1 cellular context compared by ENCODE assay signal in the genomic region with DNA sequence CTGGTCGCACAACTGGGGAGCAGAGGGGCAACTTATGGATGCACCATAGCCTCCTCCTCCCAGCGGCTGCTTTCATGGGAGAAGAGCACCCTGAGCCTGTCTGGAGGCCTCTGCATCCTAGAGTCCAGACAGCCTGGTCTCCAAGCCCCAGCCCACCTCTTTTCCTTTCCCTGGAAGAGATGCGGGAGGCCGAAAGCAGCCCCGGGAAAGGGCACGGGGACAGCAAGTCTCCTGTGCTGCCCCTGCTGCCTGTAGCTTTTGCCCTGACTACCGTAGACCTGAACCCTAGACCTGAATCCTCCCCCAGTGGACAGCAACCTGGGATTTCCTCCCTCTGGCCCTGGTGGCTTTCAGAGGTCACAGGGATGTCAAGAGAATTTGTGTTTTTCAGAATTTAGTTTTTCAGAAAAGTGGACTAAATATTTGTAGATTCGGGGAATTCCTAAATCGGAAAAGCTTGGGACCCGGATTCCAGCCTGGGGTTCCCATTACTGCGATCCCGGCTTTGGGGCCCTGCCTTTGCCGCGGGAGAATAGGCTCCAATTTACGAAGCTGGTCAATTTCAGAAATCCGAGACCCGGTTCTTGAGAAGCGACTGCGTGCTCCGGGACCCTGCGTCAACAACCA.
TF ChIP-seq lines count a peak whose summit lies in the region.

No MANE protein-coding gene starts in this region.

TF ChIP-seq in WTC11, 78 proteins besides CTCF, POLR2A, EP300 and RAD21:
- TF ChIP-seq, protein P1, sequence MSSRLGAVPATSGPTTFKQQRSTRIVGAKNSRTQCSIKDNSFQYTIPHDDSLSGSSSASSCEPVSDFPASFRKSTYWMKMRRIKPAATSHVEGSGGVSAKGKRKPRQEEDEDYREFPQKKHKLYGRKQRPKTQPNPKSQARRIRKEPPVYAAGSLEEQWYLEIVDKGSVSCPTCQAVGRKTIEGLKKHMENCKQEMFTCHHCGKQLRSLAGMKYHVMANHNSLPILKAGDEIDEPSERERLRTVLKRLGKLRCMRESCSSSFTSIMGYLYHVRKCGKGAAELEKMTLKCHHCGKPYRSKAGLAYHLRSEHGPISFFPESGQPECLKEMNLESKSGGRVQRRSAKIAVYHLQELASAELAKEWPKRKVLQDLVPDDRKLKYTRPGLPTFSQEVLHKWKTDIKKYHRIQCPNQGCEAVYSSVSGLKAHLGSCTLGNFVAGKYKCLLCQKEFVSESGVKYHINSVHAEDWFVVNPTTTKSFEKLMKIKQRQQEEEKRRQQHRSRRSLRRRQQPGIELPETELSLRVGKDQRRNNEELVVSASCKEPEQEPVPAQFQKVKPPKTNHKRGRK (CRISPR knock-in tag; IDR thresholded peaks at IDR 0.05; ENCODE audit: borderline replicate concordance) = no peak
- TF ChIP-seq SOX15 (CRISPR knock-in tag; IDR thresholded peaks at IDR 0.05) (no peak), CREM (CRISPR knock-in tag; IDR thresholded peaks at IDR 0.05) (no peak), ETV6 (CRISPR knock-in tag; IDR thresholded peaks at IDR 0.05) (no peak), MYBL2 (CRISPR knock-in tag; IDR thresholded peaks at IDR 0.05) (no peak), ZNF219 (CRISPR knock-in tag; IDR thresholded peaks at IDR 0.05; ENCODE audit: borderline replicate concordance) (no peak), GTF2I (CRISPR knock-in tag; conservative IDR thresholded peaks at IDR 0.05) (no peak), RORB (CRISPR knock-in tag; IDR thresholded peaks at IDR 0.05) (no peak)
- TF ChIP-seq, protein P2, sequence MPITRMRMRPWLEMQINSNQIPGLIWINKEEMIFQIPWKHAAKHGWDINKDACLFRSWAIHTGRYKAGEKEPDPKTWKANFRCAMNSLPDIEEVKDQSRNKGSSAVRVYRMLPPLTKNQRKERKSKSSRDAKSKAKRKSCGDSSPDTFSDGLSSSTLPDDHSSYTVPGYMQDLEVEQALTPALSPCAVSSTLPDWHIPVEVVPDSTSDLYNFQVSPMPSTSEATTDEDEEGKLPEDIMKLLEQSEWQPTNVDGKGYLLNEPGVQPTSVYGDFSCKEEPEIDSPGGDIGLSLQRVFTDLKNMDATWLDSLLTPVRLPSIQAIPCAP (CRISPR knock-in tag; IDR thresholded peaks at IDR 0.05) = no peak
- TF ChIP-seq, protein P3, sequence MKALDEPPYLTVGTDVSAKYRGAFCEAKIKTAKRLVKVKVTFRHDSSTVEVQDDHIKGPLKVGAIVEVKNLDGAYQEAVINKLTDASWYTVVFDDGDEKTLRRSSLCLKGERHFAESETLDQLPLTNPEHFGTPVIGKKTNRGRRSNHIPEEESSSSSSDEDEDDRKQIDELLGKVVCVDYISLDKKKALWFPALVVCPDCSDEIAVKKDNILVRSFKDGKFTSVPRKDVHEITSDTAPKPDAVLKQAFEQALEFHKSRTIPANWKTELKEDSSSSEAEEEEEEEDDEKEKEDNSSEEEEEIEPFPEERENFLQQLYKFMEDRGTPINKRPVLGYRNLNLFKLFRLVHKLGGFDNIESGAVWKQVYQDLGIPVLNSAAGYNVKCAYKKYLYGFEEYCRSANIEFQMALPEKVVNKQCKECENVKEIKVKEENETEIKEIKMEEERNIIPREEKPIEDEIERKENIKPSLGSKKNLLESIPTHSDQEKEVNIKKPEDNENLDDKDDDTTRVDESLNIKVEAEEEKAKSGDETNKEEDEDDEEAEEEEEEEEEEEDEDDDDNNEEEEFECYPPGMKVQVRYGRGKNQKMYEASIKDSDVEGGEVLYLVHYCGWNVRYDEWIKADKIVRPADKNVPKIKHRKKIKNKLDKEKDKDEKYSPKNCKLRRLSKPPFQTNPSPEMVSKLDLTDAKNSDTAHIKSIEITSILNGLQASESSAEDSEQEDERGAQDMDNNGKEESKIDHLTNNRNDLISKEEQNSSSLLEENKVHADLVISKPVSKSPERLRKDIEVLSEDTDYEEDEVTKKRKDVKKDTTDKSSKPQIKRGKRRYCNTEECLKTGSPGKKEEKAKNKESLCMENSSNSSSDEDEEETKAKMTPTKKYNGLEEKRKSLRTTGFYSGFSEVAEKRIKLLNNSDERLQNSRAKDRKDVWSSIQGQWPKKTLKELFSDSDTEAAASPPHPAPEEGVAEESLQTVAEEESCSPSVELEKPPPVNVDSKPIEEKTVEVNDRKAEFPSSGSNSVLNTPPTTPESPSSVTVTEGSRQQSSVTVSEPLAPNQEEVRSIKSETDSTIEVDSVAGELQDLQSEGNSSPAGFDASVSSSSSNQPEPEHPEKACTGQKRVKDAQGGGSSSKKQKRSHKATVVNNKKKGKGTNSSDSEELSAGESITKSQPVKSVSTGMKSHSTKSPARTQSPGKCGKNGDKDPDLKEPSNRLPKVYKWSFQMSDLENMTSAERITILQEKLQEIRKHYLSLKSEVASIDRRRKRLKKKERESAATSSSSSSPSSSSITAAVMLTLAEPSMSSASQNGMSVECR (CRISPR knock-in tag; IDR thresholded peaks at IDR 0.05; ENCODE audit: borderline replicate concordance) = no peak
- TF ChIP-seq, protein P4, sequence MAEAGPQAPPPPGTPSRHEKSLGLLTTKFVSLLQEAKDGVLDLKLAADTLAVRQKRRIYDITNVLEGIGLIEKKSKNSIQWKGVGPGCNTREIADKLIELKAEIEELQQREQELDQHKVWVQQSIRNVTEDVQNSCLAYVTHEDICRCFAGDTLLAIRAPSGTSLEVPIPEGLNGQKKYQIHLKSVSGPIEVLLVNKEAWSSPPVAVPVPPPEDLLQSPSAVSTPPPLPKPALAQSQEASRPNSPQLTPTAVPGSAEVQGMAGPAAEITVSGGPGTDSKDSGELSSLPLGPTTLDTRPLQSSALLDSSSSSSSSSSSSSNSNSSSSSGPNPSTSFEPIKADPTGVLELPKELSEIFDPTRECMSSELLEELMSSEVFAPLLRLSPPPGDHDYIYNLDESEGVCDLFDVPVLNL (CRISPR knock-in tag; IDR thresholded peaks at IDR 0.05; ENCODE audit: borderline replicate concordance, low read depth) = no peak
- TF ChIP-seq, protein P5, sequence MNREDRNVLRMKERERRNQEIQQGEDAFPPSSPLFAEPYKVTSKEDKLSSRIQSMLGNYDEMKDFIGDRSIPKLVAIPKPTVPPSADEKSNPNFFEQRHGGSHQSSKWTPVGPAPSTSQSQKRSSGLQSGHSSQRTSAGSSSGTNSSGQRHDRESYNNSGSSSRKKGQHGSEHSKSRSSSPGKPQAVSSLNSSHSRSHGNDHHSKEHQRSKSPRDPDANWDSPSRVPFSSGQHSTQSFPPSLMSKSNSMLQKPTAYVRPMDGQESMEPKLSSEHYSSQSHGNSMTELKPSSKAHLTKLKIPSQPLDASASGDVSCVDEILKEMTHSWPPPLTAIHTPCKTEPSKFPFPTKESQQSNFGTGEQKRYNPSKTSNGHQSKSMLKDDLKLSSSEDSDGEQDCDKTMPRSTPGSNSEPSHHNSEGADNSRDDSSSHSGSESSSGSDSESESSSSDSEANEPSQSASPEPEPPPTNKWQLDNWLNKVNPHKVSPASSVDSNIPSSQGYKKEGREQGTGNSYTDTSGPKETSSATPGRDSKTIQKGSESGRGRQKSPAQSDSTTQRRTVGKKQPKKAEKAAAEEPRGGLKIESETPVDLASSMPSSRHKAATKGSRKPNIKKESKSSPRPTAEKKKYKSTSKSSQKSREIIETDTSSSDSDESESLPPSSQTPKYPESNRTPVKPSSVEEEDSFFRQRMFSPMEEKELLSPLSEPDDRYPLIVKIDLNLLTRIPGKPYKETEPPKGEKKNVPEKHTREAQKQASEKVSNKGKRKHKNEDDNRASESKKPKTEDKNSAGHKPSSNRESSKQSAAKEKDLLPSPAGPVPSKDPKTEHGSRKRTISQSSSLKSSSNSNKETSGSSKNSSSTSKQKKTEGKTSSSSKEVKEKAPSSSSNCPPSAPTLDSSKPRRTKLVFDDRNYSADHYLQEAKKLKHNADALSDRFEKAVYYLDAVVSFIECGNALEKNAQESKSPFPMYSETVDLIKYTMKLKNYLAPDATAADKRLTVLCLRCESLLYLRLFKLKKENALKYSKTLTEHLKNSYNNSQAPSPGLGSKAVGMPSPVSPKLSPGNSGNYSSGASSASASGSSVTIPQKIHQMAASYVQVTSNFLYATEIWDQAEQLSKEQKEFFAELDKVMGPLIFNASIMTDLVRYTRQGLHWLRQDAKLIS (CRISPR knock-in tag; IDR thresholded peaks at IDR 0.05; ENCODE audit: borderline replicate concordance) = no peak
- TF ChIP-seq, protein P6, sequence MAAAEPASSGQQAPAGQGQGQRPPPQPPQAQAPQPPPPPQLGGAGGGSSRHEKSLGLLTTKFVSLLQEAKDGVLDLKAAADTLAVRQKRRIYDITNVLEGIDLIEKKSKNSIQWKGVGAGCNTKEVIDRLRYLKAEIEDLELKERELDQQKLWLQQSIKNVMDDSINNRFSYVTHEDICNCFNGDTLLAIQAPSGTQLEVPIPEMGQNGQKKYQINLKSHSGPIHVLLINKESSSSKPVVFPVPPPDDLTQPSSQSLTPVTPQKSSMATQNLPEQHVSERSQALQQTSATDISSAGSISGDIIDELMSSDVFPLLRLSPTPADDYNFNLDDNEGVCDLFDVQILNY (CRISPR knock-in tag; IDR thresholded peaks at IDR 0.05) = no peak
